ENCODE assay signal across 16 cellular contexts in the genomic region with DNA sequence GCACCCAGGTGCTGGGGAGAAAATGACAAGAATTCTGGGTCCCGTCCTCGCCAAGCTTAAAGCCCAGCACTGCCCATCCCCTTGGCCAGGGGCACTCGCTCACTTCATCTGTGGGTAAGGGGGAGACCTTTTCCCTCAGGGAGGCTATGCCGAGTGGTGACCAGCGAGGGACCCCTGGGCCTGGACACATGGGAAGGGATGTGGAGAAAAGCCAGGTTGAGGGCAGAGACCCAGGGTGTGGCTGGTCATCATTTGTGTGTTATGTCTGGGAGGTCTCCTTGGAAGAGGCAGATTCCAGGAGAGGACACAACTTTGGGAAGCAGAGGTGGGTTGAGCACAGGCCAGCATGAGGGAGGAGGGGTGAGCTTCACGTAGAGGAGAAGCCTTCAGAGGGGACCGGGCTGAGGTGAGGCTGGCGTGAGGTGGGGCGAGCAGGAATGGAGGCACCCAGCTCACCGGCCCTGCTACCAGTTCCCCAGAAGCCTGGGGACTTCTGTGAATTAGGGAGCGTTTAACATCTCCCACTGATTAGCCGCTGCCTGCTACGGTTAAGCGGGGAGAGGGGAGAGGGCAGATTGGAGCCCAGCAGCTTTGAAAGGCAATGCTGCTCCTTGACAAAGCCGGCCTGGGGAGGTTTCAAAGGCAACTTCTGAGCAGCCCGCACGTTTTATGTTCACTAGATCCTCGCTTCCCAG. TPM values are rescaled to one million over a fixed set of nuclear protein-coding genes. Genes with fewer than 3 reads are reported as not detected.
DNase-seq lines count a peak whose midpoint lies in the region; ATAC-seq and TF ChIP-seq lines count a peak whose summit lies in the region.
"Had no signal": no experiment of that assay in that cellular context is flagged by ENCODE, and none has a peak within 500 bp of the region (broad histone marks: within the 10 kb centered on the region; RNA-seq: fewer than 3 reads in every experiment).

No MANE protein-coding gene starts in this region.

- peak; percentile 72 for DNase-seq in mesenteric fat pad (ENCODE audit: low spot score)
- peak; percentile 65 for DNase-seq in spleen
- no peak for DNase-seq in adrenal gland
- DNase-seq: BE2C, DMS53, Kasumi-1, NCI-H187, NCI-H446 treated with DMSO at 0.1 percent for 48 hours, NCI-H526 treated with DMSO at 0.1 percent for 48 hours had no signal

- H3K4me1 ChIP-seq in spleen (peaks cover 0 to 29% (median 11%) of the 10 kb centered on the region in 6 donors), adrenal gland (replicated peaks in 1 of 2) (no peaks in the 10 kb centered on the region)
- H3K4me1 ChIP-seq: HAP-1 had no signal

- no peak for ATAC-seq in GM19455 (IDR thresholded peaks at IDR 0.05; ENCODE audit: unreplicated experiment)
- ATAC-seq in GM21526 (IDR thresholded peaks at IDR 0.05; ENCODE audit: low FRiP score, unreplicated experiment), result no peak
- ATAC-seq: Panc1, SK-N-SH treated with all-trans-retinoic acid at 6 μM for 48 hours had no signal

- intact Hi-C loops in spleen (cut with DNase I; ENCODE audit: low total_unique reads), result no loop called here
- intact Hi-C loops in adrenal gland (cut with DNase I), result no loop called here

- H3K27ac ChIP-seq in angular gyrus (ENCODE audit: low read depth, low read length), result peak overlapping the region; percentile 34
- no peak overlapping the region for H3K27ac ChIP-seq in spleen
- peak overlapping the region in 1 of 5 donors; percentile 21 for H3K27ac ChIP-seq in adrenal gland

- H3K9me3 ChIP-seq in spleen (no peaks in the 10 kb centered on the region), adrenal gland (replicated peaks in 1 of 3) (no peaks in the 10 kb centered on the region)
- H3K9me3 ChIP-seq: BE2C, HAP-1 had no signal

- TF ChIP-seq POLR2A in spleen (IDR thresholded peaks at IDR 0.05) (no peak), adrenal gland (IDR thresholded peaks at IDR 0.05) (no peak)

- H3K36me3 ChIP-seq in spleen, result no peaks in the 10 kb centered on the region
- no peaks in the 10 kb centered on the region for H3K36me3 ChIP-seq in adrenal gland (replicated peaks in 1 of 2)
- H3K36me3 ChIP-seq: BE2C, HAP-1 had no signal

- H3K4me3 ChIP-seq in GM12875 (ENCODE audit: low read depth, low read length) (peak overlapping the region; percentile 5), spleen (no peak overlapping the region), adrenal gland (no peak overlapping the region)
- H3K4me3 ChIP-seq: HAP-1 had no signal

- 73 to 77% (median 76%) methylated on average over 17 to 18 of the region's 18 CpGs for WGBS in spleen, 5 donors
- WGBS in adrenal gland, 4 donors, result 78 to 85% (median 79%) methylated on average over 13 to 18 of the region's 18 CpGs

- H3K27me3 ChIP-seq in spleen (replicated peaks in 1 of 7), result peaks cover 0 to 54% (median 0%) of the 10 kb centered on the region in 7 donors
- H3K27me3 ChIP-seq in adrenal gland, result no peaks in the 10 kb centered on the region
- H3K27me3 ChIP-seq: BE2C had no signal

- TF ChIP-seq CTCF in GM12875 (IDR thresholded peaks at IDR 0.05; ENCODE audit: borderline replicate concordance, insufficient read depth, low read depth, low read length) (no peak), spleen (IDR thresholded peaks at IDR 0.05 in 8 of 11, conservative IDR thresholded peaks at IDR 0.05 in 3 of 11) (no peak), adrenal gland (IDR thresholded peaks at IDR 0.05) (no peak)

RNA-seq across cellular contexts. Expression of gene NECTIN1, which starts 25.8 kb away (rescaled TPM):
- total RNA-seq in mesenteric fat pad (11.2 TPM), spleen (10 to 100 TPM in 1 of 7 donors, 1 to 10 TPM in 6; 4.6 to 16.2 (median 7.7) TPM), adrenal gland (10 to 100 TPM in 1 of 8 donors, 1 to 10 TPM in 7; 1.6 to 19.6 (median 5.6) TPM)
- polyA plus RNA-seq in spleen (1 to 10 TPM in 2 of 3 donors, under 1 TPM in 1; 0.67 to 2.3 (median 1.1) TPM), adrenal gland (1 to 10 TPM; 2.6 to 6.9 (median 5.6) TPM)

Comparison
In these comparisons a context has a peak if more than half of its experiments do, and no peak if none do; other contexts are left out.
1. DNase-seq: peak in mesenteric fat pad (single experiment) and spleen (single experiment); none in adrenal gland (0 of 7).